Comparison of ENCODE assay signal across 16 cellular contexts in genomic region chr17:948284-948852, GRCh38. TPM values are rescaled to one million over a fixed set of nuclear protein-coding genes. Genes with fewer than 3 reads are reported as not detected.
A peak's percentile ranks its signal among the peaks of the same experiment; 100 is the strongest.
DNase-seq lines count a peak whose midpoint lies in the region; ATAC-seq and TF ChIP-seq lines count a peak whose summit lies in the region.
"Had no signal": no experiment of that assay in that cellular context is flagged by ENCODE, and none has a peak within 500 bp of the region (broad histone marks: within the 10 kb centered on the region; RNA-seq: fewer than 3 reads in every experiment).

No MANE protein-coding gene starts in this region.

- intact Hi-C loops in upper lobe of right lung (cut with DNase I) = no loop called here

- no peaks in the 10 kb centered on the region for H3K9me3 ChIP-seq in gastroesophageal sphincter
- no peaks in the 10 kb centered on the region for H3K9me3 ChIP-seq in upper lobe of right lung
- H3K9me3 ChIP-seq: colonic mucosa, SK-N-SH, spleen had no signal

- H3K27ac ChIP-seq in RWPE1 (peak overlapping the region; percentile 67), gastroesophageal sphincter (peak overlapping the region in 3 of 4 donors; percentile 75 to 82 (median 79)), rectal smooth muscle tissue (ENCODE audit: low read depth, low read length) (peak overlapping the region; percentile 81), upper lobe of right lung (no peak overlapping the region)
- H3K27ac ChIP-seq: colonic mucosa, spleen had no signal

- DNase-seq in ELF-1 (ENCODE audit: low read depth, low spot score) = peak; percentile 94
- no peak for DNase-seq in RWPE1 (ENCODE audit: low spot score)
- no peak for DNase-seq in hypothalamus (lab: John Stamatoyannopoulos, UW)
- DNase-seq in MV-4-11 (lab: John Stamatoyannopoulos, UW) = no peak
- DNase-seq in upper lobe of right lung = no peak
- DNase-seq: activated CD8-positive, alpha-beta memory T cell treated with anti-CD3 and anti-CD28 coated beads, Interleukin-2, amount 50 U/mL, for 4 hours; CD4-positive, alpha-beta T cell; colonic mucosa; foreskin melanocyte; NCI-H1694; SK-N-SH; spleen had no signal

- peaks cover 0 to 55% (median 8%) of the 10 kb centered on the region in 3 donors for H3K4me1 ChIP-seq in gastroesophageal sphincter
- peaks cover 27% of the 10 kb centered on the region for H3K4me1 ChIP-seq in rectal smooth muscle tissue (ENCODE audit: control insufficient read depth, insufficient read depth, low read length)
- peaks cover 4% of the 10 kb centered on the region for H3K4me1 ChIP-seq in upper lobe of right lung
- H3K4me1 ChIP-seq: colonic mucosa had no signal

- ATAC-seq in gastroesophageal sphincter = peak; percentile 31
- ATAC-seq in upper lobe of right lung = no peak
- ATAC-seq in HG03342 (IDR thresholded peaks at IDR 0.05; ENCODE audit: unreplicated experiment) = no peak
- ATAC-seq: left lobe of liver had no signal

- no peak for TF ChIP-seq CTCF in RWPE1 (conservative IDR thresholded peaks at IDR 0.05; ENCODE audit: low read depth)
- peak in 1 of 4 experiments; percentile 21 for TF ChIP-seq CTCF in gastroesophageal sphincter (IDR thresholded peaks at IDR 0.05)
- TF ChIP-seq CTCF in upper lobe of right lung (IDR thresholded peaks at IDR 0.05) = no peak

- TF ChIP-seq EP300 in gastroesophageal sphincter (IDR thresholded peaks at IDR 0.05) = no peak

- no peak for TF ChIP-seq POLR2A in gastroesophageal sphincter (IDR thresholded peaks at IDR 0.05)

- peak overlapping the region; percentile 4 for H3K9ac ChIP-seq in rectal smooth muscle tissue (ENCODE audit: low read length)
- H3K9ac ChIP-seq: SK-N-SH had no signal

- no peaks in the 10 kb centered on the region for H3K27me3 ChIP-seq in gastroesophageal sphincter
- H3K27me3 ChIP-seq in rectal smooth muscle tissue (ENCODE audit: control insufficient read depth, insufficient read depth, low read length) = peaks cover 3% of the 10 kb centered on the region
- no peaks in the 10 kb centered on the region for H3K27me3 ChIP-seq in upper lobe of right lung
- H3K27me3 ChIP-seq: colonic mucosa had no signal

- 35 to 57% methylated on average over 12 of the region's 25 CpGs for WGBS in gastroesophageal sphincter (ENCODE audit: low coverage in 1 of 2), 2 donors

- POLR2A ChIA-PET in RWPE1 (lab: Yijun Ruan, JAX; ENCODE audit: low non-redundant PET) = no interaction called here

- no peak overlapping the region for H3K4me3 ChIP-seq in gastroesophageal sphincter
- H3K4me3 ChIP-seq in rectal smooth muscle tissue (ENCODE audit: low read length) = no peak overlapping the region
- no peak overlapping the region for H3K4me3 ChIP-seq in upper lobe of right lung
- H3K4me3 ChIP-seq: colonic mucosa, spleen had no signal

- peaks cover 0 to 4% of the 10 kb centered on the region in 2 donors for H3K36me3 ChIP-seq in gastroesophageal sphincter
- peaks cover 2% of the 10 kb centered on the region for H3K36me3 ChIP-seq in rectal smooth muscle tissue (ENCODE audit: control insufficient read depth, insufficient read depth, low read length)
- no peaks in the 10 kb centered on the region for H3K36me3 ChIP-seq in upper lobe of right lung
- H3K36me3 ChIP-seq: colonic mucosa, spleen had no signal

- CTCF ChIA-PET in RWPE1 (lab: Yijun Ruan, JAX) = no interaction called here

RNA-seq across cellular contexts. Expression of gene NXN, which starts 31.2 kb away (rescaled TPM):
- total RNA-seq in gastroesophageal sphincter = 100 to 1,000 TPM in 1 of 4 donors, 10 to 100 TPM in 3; 39.6 to 103 (median 59.1) TPM
- total RNA-seq in upper lobe of right lung = 57.3 TPM

RNA-seq across cellular contexts. Expression of gene TIMM22, which starts 48.6 kb away (rescaled TPM):
- total RNA-seq in gastroesophageal sphincter (10 to 100 TPM; 13.7 to 20.9 (median 16.0) TPM), upper lobe of right lung (10.7 TPM)
